ENCODE assay signal across 1 cellular context in the genomic region with DNA sequence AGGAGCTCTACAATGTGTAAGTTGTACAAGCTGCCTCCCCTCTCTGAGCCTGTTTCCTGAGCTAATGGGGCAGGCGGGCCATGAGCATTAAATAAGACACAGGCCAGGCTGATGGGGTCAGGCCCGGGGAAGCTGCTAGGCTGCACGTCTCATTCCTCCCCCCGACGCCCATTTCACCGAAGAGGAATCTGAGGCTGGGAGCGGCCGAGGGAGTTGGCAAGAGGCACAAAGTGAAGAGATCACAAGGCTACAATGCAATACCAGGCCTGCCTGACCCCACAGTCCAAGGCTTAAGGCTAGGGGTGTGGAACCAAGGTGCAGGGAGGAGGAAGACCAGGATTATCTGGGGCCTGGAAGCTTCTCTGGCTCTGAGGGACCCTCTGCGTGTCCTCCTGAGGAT.
TF ChIP-seq lines count a peak whose summit lies in the region.

No MANE protein-coding gene starts in this region.

TF ChIP-seq in IMR-90, 13 proteins besides CTCF, POLR2A, EP300 and RAD21:
- no peak for TF ChIP-seq MAFK (IDR thresholded peaks at IDR 0.05; ENCODE audit: low read depth, low read length)
- no peak for TF ChIP-seq BHLHE40 (IDR thresholded peaks at IDR 0.05; ENCODE audit: low read depth, low read length)
- no peak for TF ChIP-seq USF2 (IDR thresholded peaks at IDR 0.05; ENCODE audit: low read depth, low read length)
- no peak for TF ChIP-seq CEBPB (IDR thresholded peaks at IDR 0.05; ENCODE audit: low read depth, low read length)
- no peak for TF ChIP-seq MXI1 (IDR thresholded peaks at IDR 0.05; ENCODE audit: borderline replicate concordance, low read depth, low read length)
- no peak for TF ChIP-seq SMC3 (IDR thresholded peaks at IDR 0.05; ENCODE audit: low read depth, low read length)
- TF ChIP-seq NFE2L2 (IDR thresholded peaks at IDR 0.05; ENCODE audit: low read depth, low read length), result no peak
- no peak for TF ChIP-seq RCOR1 (IDR thresholded peaks at IDR 0.05; ENCODE audit: insufficient replicate concordance, low read length)
- no peak for TF ChIP-seq RFX5 (IDR thresholded peaks at IDR 0.05; ENCODE audit: low read depth, low read length)
- TF ChIP-seq FOS (IDR thresholded peaks at IDR 0.05; ENCODE audit: low read depth, low read length), result no peak
- no peak for TF ChIP-seq MAZ (IDR thresholded peaks at IDR 0.05; ENCODE audit: borderline replicate concordance, low read depth, low read length)
- TF ChIP-seq CHD1 (IDR thresholded peaks at IDR 0.05; ENCODE audit: low read depth, low read length), result no peak
- no peak for TF ChIP-seq ELK1 (IDR thresholded peaks at IDR 0.05; ENCODE audit: borderline replicate concordance, low read depth, low read length)
